18 cellular contexts compared by ENCODE assay signal in genomic region chr2:40420478-40420877, GRCh38. TPM values are rescaled to one million over a fixed set of nuclear protein-coding genes. Genes with fewer than 3 reads are reported as not detected.
DNase-seq lines count a peak whose midpoint lies in the region; ATAC-seq, FAIRE-seq and TF ChIP-seq lines count a peak whose summit lies in the region.
"Had no signal": no experiment of that assay in that cellular context is flagged by ENCODE, and none has a peak within 500 bp of the region (broad histone marks: within the 10 kb centered on the region; RNA-seq: fewer than 3 reads in every experiment).

No MANE protein-coding gene starts in this region.

- H3K36me3 ChIP-seq in astrocyte (ENCODE audit: insufficient read depth, low read length) (no peaks in the 10 kb centered on the region), thoracic aorta (no peaks in the 10 kb centered on the region)

- H3K27ac Mint-ChIP-seq in astrocyte (ENCODE audit: unreplicated experiment) (no peak overlapping the region), nephron (peak overlapping the region; percentile 45 to 73 (median 63))
- H3K27ac Mint-ChIP-seq: B cell; CD4-positive, alpha-beta T cell had no signal

- H3K4me2 ChIP-seq in astrocyte (ENCODE audit: low read length) = no peak overlapping the region

- no peak for FAIRE-seq in astrocyte (lab: Jason Lieb, UNC)
- FAIRE-seq: K562 had no signal

- no peaks in the 10 kb centered on the region for H3K9me3 ChIP-seq in astrocyte (ENCODE audit: insufficient read depth, low read depth, low read length)
- H3K9me3 ChIP-seq in thoracic aorta = no peaks in the 10 kb centered on the region

- H3K36me3 Mint-ChIP-seq in astrocyte (ENCODE audit: low read depth, unreplicated experiment) = no peaks in the 10 kb centered on the region
- no peaks in the 10 kb centered on the region for H3K36me3 Mint-ChIP-seq in nephron (ENCODE audit: low read depth)

- DNase-seq in astrocyte (ENCODE audit: low read depth) (peak; percentile 54), fibroblast of the aortic adventitia (ENCODE audit: low read depth) (peak; percentile 16), thoracic aorta (ENCODE audit: low spot score) (no peak), NCI-H526 (lab: John Stamatoyannopoulos, UW) (no peak), NCI-H526 treated with DMSO at 0.1 percent for 48 hours (lab: John Stamatoyannopoulos, UW) (no peak), GM03348 (ENCODE audit: low spot score) (no peak)
- DNase-seq: ACHN; Calu3; CD4-positive, alpha-beta T cell; GDM1; NCI-H146; NCI-H226; NCI-H748 treated with DMSO at 0.1 percent for 48 hours; PC-3 had no signal

- H3K79me2 ChIP-seq in astrocyte (ENCODE audit: insufficient read depth, low read length) = peaks cover 3% of the 10 kb centered on the region

- peaks cover 8% of the 10 kb centered on the region for H3K4me1 Mint-ChIP-seq in astrocyte (ENCODE audit: low read depth, unreplicated experiment)
- H3K4me1 Mint-ChIP-seq in nephron = peaks cover 5% of the 10 kb centered on the region
- H3K4me1 Mint-ChIP-seq: B cell had no signal

- no peak for TF ChIP-seq CTCF in astrocyte (IDR thresholded peaks at IDR 0.05; ENCODE audit: insufficient read depth, low read depth, low read length)
- no peak for TF ChIP-seq CTCF in fibroblast of the aortic adventitia (IDR thresholded peaks at IDR 0.05; ENCODE audit: insufficient read depth, low read length)
- no peak for TF ChIP-seq CTCF in nephron (IDR thresholded peaks at IDR 0.05; ENCODE audit: unreplicated experiment in 3 of 3)
- TF ChIP-seq CTCF in thoracic aorta (IDR thresholded peaks at IDR 0.05) = no peak

- H3K27ac ChIP-seq in astrocyte (ENCODE audit: low read depth, low read length) (no peak overlapping the region), thoracic aorta (peak overlapping the region; percentile 54 to 61)

- H3K27me3 ChIP-seq in astrocyte (ENCODE audit: insufficient read depth, low read length) = no peaks in the 10 kb centered on the region
- no peaks in the 10 kb centered on the region for H3K27me3 ChIP-seq in thoracic aorta (replicated peaks; ENCODE audit: insufficient read depth)

- no peak for ATAC-seq in thoracic aorta (ENCODE audit: insufficient number of reproducible peaks, low FRiP score, low read depth)
- no peak for ATAC-seq in GM19351 (IDR thresholded peaks at IDR 0.05; ENCODE audit: unreplicated experiment)
- ATAC-seq: K562, PC-3 had no signal

- H3K9me3 Mint-ChIP-seq in astrocyte (ENCODE audit: unreplicated experiment) = no peaks in the 10 kb centered on the region
- no peaks in the 10 kb centered on the region for H3K9me3 Mint-ChIP-seq in nephron
- H3K9me3 Mint-ChIP-seq: CD4-positive, alpha-beta T cell had no signal

- H3K4me1 ChIP-seq in astrocyte (ENCODE audit: insufficient read depth, low read length) (no peaks in the 10 kb centered on the region), thoracic aorta (ENCODE audit: control insufficient read depth in 1 of 2, low read depth in 2 of 2) (peaks cover 13 to 38% of the 10 kb centered on the region in 2 donors)

- no peak overlapping the region for H3K9ac ChIP-seq in astrocyte (ENCODE audit: low read length)

- H3K4me3 Mint-ChIP-seq in astrocyte (ENCODE audit: unreplicated experiment) = no peak overlapping the region
- H3K4me3 Mint-ChIP-seq in nephron = no peak overlapping the region
- H3K4me3 Mint-ChIP-seq: B cell; CD4-positive, alpha-beta T cell had no signal

- no peaks in the 10 kb centered on the region for H4K20me1 ChIP-seq in astrocyte (ENCODE audit: insufficient read depth, low read length)

- H3K4me3 ChIP-seq in astrocyte (ENCODE audit: insufficient read depth, low read depth, low read length) = no peak overlapping the region
- H3K4me3 ChIP-seq in fibroblast of the aortic adventitia (ENCODE audit: low read depth, low read length) = peak overlapping the region; percentile 1
- peak overlapping the region; percentile 42 for H3K4me3 ChIP-seq in thoracic aorta
- H3K4me3 ChIP-seq: K562 had no signal

- H3K27me3 Mint-ChIP-seq in astrocyte (ENCODE audit: low read depth, unreplicated experiment) (no peaks in the 10 kb centered on the region), nephron (ENCODE audit: low read depth) (no peaks in the 10 kb centered on the region)
- H3K27me3 Mint-ChIP-seq: B cell; CD4-positive, alpha-beta T cell had no signal

- H2AFZ ChIP-seq in astrocyte (ENCODE audit: low read depth, low read length) = no peak overlapping the region

RNA-seq across cellular contexts. Expression of gene SLC8A1, which starts 31.4 kb away (rescaled TPM):
- total RNA-seq in astrocyte (33.5 and 34.8 TPM in 2 replicates), fibroblast of the aortic adventitia (ENCODE audit: low replicate concordance) (39.1 and 112 TPM in 2 replicates), thoracic aorta (10 to 100 TPM; 13.7 to 31.2 TPM)
- total RNA-seq: K562 had no signal

Comparison
In these comparisons a context has a peak if more than half of its experiments do, and no peak if none do; other contexts are left out.
1. DNase-seq: peak in astrocyte (single experiment) and fibroblast of the aortic adventitia (single experiment); none in thoracic aorta (single experiment), NCI-H526 (0 of 2), NCI-H526 treated with DMSO at 0.1 percent for 48 hours (single experiment) and GM03348 (single experiment).